ENCODE assay signal across 23 cellular contexts in genomic region chr1:206898909-206899431, GRCh38. TPM values are rescaled to one million over a fixed set of nuclear protein-coding genes. Genes with fewer than 3 reads are reported as not detected.
A peak's percentile ranks its signal among the peaks of the same experiment; 100 is the strongest.
DNase-seq lines count a peak whose midpoint lies in the region; ATAC-seq, FAIRE-seq and TF ChIP-seq lines count a peak whose summit lies in the region.
"Had no signal": no experiment of that assay in that cellular context is flagged by ENCODE, and none has a peak within 500 bp of the region (broad histone marks: within the 10 kb centered on the region; RNA-seq: fewer than 3 reads in every experiment).

No MANE protein-coding gene starts in this region.

- no peak overlapping the region for H4K91ac ChIP-seq in neuronal stem cell (ENCODE audit: low read depth, low read length, poor library complexity)

- H3K27ac Mint-ChIP-seq in activated CD4-positive, alpha-beta T cell treated with anti-CD3 and anti-CD28 coated beads, Interleukin-2, amount 10 ng/mL, durations not matched to agents 24 days and 14 days = peak overlapping the region; percentile 35
- no peak overlapping the region for H3K27ac Mint-ChIP-seq in activated CD4-positive, alpha-beta T cell treated with anti-CD3 and anti-CD28 coated beads, Interleukin-2, amount 10 ng/mL, durations not matched to agents 7 days and 5 days
- H3K27ac Mint-ChIP-seq in astrocyte (ENCODE audit: unreplicated experiment) (peak overlapping the region; percentile 31), type B pancreatic cell (no peak overlapping the region)
- H3K27ac Mint-ChIP-seq: natural killer cell treated with Interleukin-12 subunit alpha and Interleukin-12 subunit beta and Interleukin-15 and Interleukin-18, amount 100 ng/mL, for 72 hours had no signal

- peak overlapping the region; percentile 67 for H2BK5ac ChIP-seq in neuronal stem cell (ENCODE audit: low read length)

- H3K4me3 Mint-ChIP-seq in activated CD4-positive, alpha-beta T cell treated with anti-CD3 and anti-CD28 coated beads, Interleukin-2, amount 10 ng/mL, durations not matched to agents 24 days and 14 days = peak overlapping the region; percentile 35
- no peak overlapping the region for H3K4me3 Mint-ChIP-seq in activated CD4-positive, alpha-beta T cell treated with anti-CD3 and anti-CD28 coated beads, Interleukin-2, amount 10 ng/mL, durations not matched to agents 7 days and 5 days
- H3K4me3 Mint-ChIP-seq in astrocyte (ENCODE audit: unreplicated experiment) = no peak overlapping the region
- H3K4me3 Mint-ChIP-seq in type B pancreatic cell = no peak overlapping the region
- H3K4me3 Mint-ChIP-seq: natural killer cell treated with Interleukin-12 subunit alpha and Interleukin-12 subunit beta and Interleukin-15 and Interleukin-18, amount 100 ng/mL, for 72 hours had no signal

- intact Hi-C loops in activated CD4-positive, alpha-beta T cell treated with anti-CD3 and anti-CD28 coated beads, Interleukin-2, amount 10 ng/mL, durations not matched to agents 24 days and 14 days (cut with micrococcal nuclease) = no loop called here

- no peak overlapping the region for H3K14ac ChIP-seq in neuronal stem cell (ENCODE audit: low read length)

- no peaks in the 10 kb centered on the region for H3K36me3 ChIP-seq in GM23248 (ENCODE audit: low read depth)
- H3K36me3 ChIP-seq in astrocyte (ENCODE audit: insufficient read depth, low read length) = no peaks in the 10 kb centered on the region
- no peaks in the 10 kb centered on the region for H3K36me3 ChIP-seq in neuronal stem cell (replicated peaks in 1 of 2; ENCODE audit: control insufficient read depth in 2 of 2, insufficient read depth in 2 of 2, low read length in 2 of 2)
- H3K36me3 ChIP-seq: prostate gland had no signal

- WGBS in GM23248 (ENCODE audit: low coverage in 1 of 2, low lambda C conversion rate in 2 of 2, missing lambda C conversion rate in 2 of 2), 2 experiments = 83 to 86% methylated on average over 13 of the region's 13 CpGs
- no CpG with 5 or more reads among the region's 13 CpGs for WGBS in neuronal stem cell (ENCODE audit: extremely low coverage in 2 of 2, insufficient read length in 2 of 2, insufficient replicate concordance in 1 of 2), 2 donors

- no peak overlapping the region for H3K4ac ChIP-seq in neuronal stem cell (ENCODE audit: low read length)

- H3K27me3 Mint-ChIP-seq in activated CD4-positive, alpha-beta T cell treated with anti-CD3 and anti-CD28 coated beads, Interleukin-2, amount 10 ng/mL, durations not matched to agents 24 days and 14 days = no peaks in the 10 kb centered on the region
- no peaks in the 10 kb centered on the region for H3K27me3 Mint-ChIP-seq in activated CD4-positive, alpha-beta T cell treated with anti-CD3 and anti-CD28 coated beads, Interleukin-2, amount 10 ng/mL, durations not matched to agents 7 days and 5 days
- H3K27me3 Mint-ChIP-seq in astrocyte (ENCODE audit: low read depth, unreplicated experiment) = peaks cover 17% of the 10 kb centered on the region
- peaks cover 32% of the 10 kb centered on the region for H3K27me3 Mint-ChIP-seq in type B pancreatic cell

- POLR2A ChIA-PET in activated CD4-positive, alpha-beta T cell treated with anti-CD3 and anti-CD28 coated beads, Interleukin-2, amount 10 ng/mL, durations not matched to agents 7 days and 5 days (lab: Charles Lee) = no interaction called here

- ATAC-seq in GM18505 (IDR thresholded peaks at IDR 0.05; ENCODE audit: unreplicated experiment) (no peak), HG03159 (IDR thresholded peaks at IDR 0.05; ENCODE audit: unreplicated experiment) (no peak)
- ATAC-seq: activated CD4-positive, CD25-positive, alpha-beta regulatory T cell treated with anti-CD3 and anti-CD28 coated beads, Interleukin-2, amount 50 U/mL, for 24 hours; natural killer cell treated with Interleukin-12 subunit alpha and Interleukin-12 subunit beta and Interleukin-15 and Interleukin-18, amount 100 ng/mL, for 72 hours had no signal

- H3K9me2 ChIP-seq in GM23248 (ENCODE audit: insufficient read depth) = no peaks in the 10 kb centered on the region

- no peaks in the 10 kb centered on the region for H4K20me1 ChIP-seq in GM23248 (ENCODE audit: insufficient read depth)
- no peaks in the 10 kb centered on the region for H4K20me1 ChIP-seq in astrocyte (ENCODE audit: insufficient read depth, low read length)

- H3K79me2 ChIP-seq in GM23248 (ENCODE audit: insufficient read depth) = no peaks in the 10 kb centered on the region
- no peaks in the 10 kb centered on the region for H3K79me2 ChIP-seq in astrocyte (ENCODE audit: insufficient read depth, low read length)
- H3K79me2 ChIP-seq: hepatocyte had no signal

- H3K9me3 Mint-ChIP-seq in activated CD4-positive, alpha-beta T cell treated with anti-CD3 and anti-CD28 coated beads, Interleukin-2, amount 10 ng/mL, durations not matched to agents 24 days and 14 days = no peaks in the 10 kb centered on the region
- no peaks in the 10 kb centered on the region for H3K9me3 Mint-ChIP-seq in activated CD4-positive, alpha-beta T cell treated with anti-CD3 and anti-CD28 coated beads, Interleukin-2, amount 10 ng/mL, durations not matched to agents 7 days and 5 days
- H3K9me3 Mint-ChIP-seq in astrocyte (ENCODE audit: unreplicated experiment) = no peaks in the 10 kb centered on the region
- H3K9me3 Mint-ChIP-seq in type B pancreatic cell = no peaks in the 10 kb centered on the region
- H3K9me3 Mint-ChIP-seq: natural killer cell treated with Interleukin-12 subunit alpha and Interleukin-12 subunit beta and Interleukin-15 and Interleukin-18, amount 100 ng/mL, for 72 hours had no signal

- peaks cover 12% of the 10 kb centered on the region; the same call in 1 of the 2 replicates for H3F3A ChIP-seq in GM23248 (ENCODE audit: insufficient read depth)

- no peaks in the 10 kb centered on the region for H3K9me3 ChIP-seq in GM23248 (ENCODE audit: low read depth)
- no peaks in the 10 kb centered on the region for H3K9me3 ChIP-seq in astrocyte (ENCODE audit: insufficient read depth, low read depth, low read length)
- H3K9me3 ChIP-seq in neuronal stem cell (replicated peaks in 1 of 2; ENCODE audit: control insufficient read depth in 2 of 2, insufficient read depth in 1 of 2, low read depth in 1 of 2, low read length in 2 of 2) = no peaks in the 10 kb centered on the region
- H3K9me3 ChIP-seq: prostate gland had no signal

- peak overlapping the region; percentile 5 for H3K18ac ChIP-seq in neuronal stem cell (ENCODE audit: low read length)

- peak overlapping the region; percentile 11 for H2AK5ac ChIP-seq in neuronal stem cell (ENCODE audit: low read depth, low read length)

- H3K4me2 ChIP-seq in GM23248 (ENCODE audit: unreplicated experiment) = peak overlapping the region; percentile 72
- peak overlapping the region; percentile 80 for H3K4me2 ChIP-seq in astrocyte (ENCODE audit: low read length)
- no peak overlapping the region for H3K4me2 ChIP-seq in neuronal stem cell (ENCODE audit: insufficient read depth, low read length, poor library complexity, severe bottlenecking)
- H3K4me2 ChIP-seq: hepatocyte had no signal

- H2BK120ac ChIP-seq in neuronal stem cell (ENCODE audit: low read depth, low read length) = no peak overlapping the region

- H3K23ac ChIP-seq in neuronal stem cell (ENCODE audit: low read depth, low read length, poor library complexity) = no peak overlapping the region

- H3K79me1 ChIP-seq in neuronal stem cell (ENCODE audit: low read depth, low read length) = no peaks in the 10 kb centered on the region

- CTCF ChIA-PET in activated CD4-positive, alpha-beta T cell treated with anti-CD3 and anti-CD28 coated beads, Interleukin-2, amount 10 ng/mL, durations not matched to agents 7 days and 5 days (lab: Charles Lee) = interaction anchor here (1.4 to 2.1 kb wide), 3 partner anchors 13 to 37 kb away, joined by 3 to 8 read pairs (median 6); no protein-coding TSS in a partner anchor

- H3K27me3 ChIP-seq in GM23248 (replicated peaks; ENCODE audit: insufficient read depth) (no peaks in the 10 kb centered on the region), astrocyte (ENCODE audit: insufficient read depth, low read length) (no peaks in the 10 kb centered on the region), neuronal stem cell (ENCODE audit: control insufficient read depth in 3 of 3, insufficient read depth in 3 of 3, low read depth in 1 of 3, low read length in 3 of 3) (peaks cover 0 to 3% (median 0%) of the 10 kb centered on the region in 3 experiments)

- no peak for TF ChIP-seq CTCF in astrocyte (IDR thresholded peaks at IDR 0.05; ENCODE audit: insufficient read depth, low read depth, low read length)
- TF ChIP-seq CTCF in type B pancreatic cell (conservative IDR thresholded peaks at IDR 0.05) = no peak

- no peak overlapping the region for H3K4me3 ChIP-seq in GM23248
- H3K4me3 ChIP-seq in astrocyte (ENCODE audit: insufficient read depth, low read depth, low read length) = no peak overlapping the region
- no peak overlapping the region for H3K4me3 ChIP-seq in neuronal stem cell (ENCODE audit: low read length in 2 of 2)
- H3K4me3 ChIP-seq: hepatocyte, prostate gland had no signal

- DNase-seq in activated CD4-positive, alpha-beta T cell treated with anti-CD3 and anti-CD28 coated beads, Interleukin-2, amount 10 ng/mL, durations not matched to agents 24 days and 14 days = no peak
- DNase-seq in activated CD4-positive, alpha-beta T cell treated with anti-CD3 and anti-CD28 coated beads, Interleukin-2, amount 10 ng/mL, durations not matched to agents 7 days and 5 days = no peak
- DNase-seq in GM23248 (no peak), astrocyte (ENCODE audit: low read depth) (no peak), neuronal stem cell (ENCODE audit: low spot score) (no peak), type B pancreatic cell (ENCODE audit: extremely low spot score, unreplicated experiment) (no peak)
- DNase-seq: amygdala; C1 segment of cervical spinal cord; central memory CD4-positive, alpha-beta T cell; DMS153; effector CD4-positive, alpha-beta T cell; NCI-H1092; small intestine; stimulated activated CD4-positive, alpha-beta T cell treated with anti-CD3 and anti-CD28 coated beads, Interleukin-4, amount 100 ng/mL, for 4 hours had no signal

- no peak for FAIRE-seq in astrocyte (lab: Jason Lieb, UNC)
- FAIRE-seq: small intestine had no signal

- peak overlapping the region; percentile 19 for H2BK15ac ChIP-seq in neuronal stem cell (ENCODE audit: low read length)

- H2BK12ac ChIP-seq in neuronal stem cell (ENCODE audit: low read length) = no peak overlapping the region

- H2AFZ ChIP-seq in GM23248 (peak overlapping the region; percentile 56; the same call in 1 of the 2 replicates), astrocyte (ENCODE audit: low read depth, low read length) (peak overlapping the region; percentile 77), neuronal stem cell (ENCODE audit: low read length) (no peak overlapping the region)
- H2AFZ ChIP-seq: hepatocyte had no signal

- no peak overlapping the region for H4K8ac ChIP-seq in neuronal stem cell (ENCODE audit: low read depth, low read length)

- H3K27ac ChIP-seq in GM23248 (peak overlapping the region; percentile 73), astrocyte (ENCODE audit: low read depth, low read length) (no peak overlapping the region), neuronal stem cell (replicated peaks; ENCODE audit: low read length) (no peak overlapping the region)
- H3K27ac ChIP-seq: hepatocyte, prostate gland had no signal

- H3K4me1 ChIP-seq in GM23248 (ENCODE audit: insufficient read depth) = peaks cover 46% of the 10 kb centered on the region
- H3K4me1 ChIP-seq in astrocyte (ENCODE audit: insufficient read depth, low read length) = peaks cover 13% of the 10 kb centered on the region
- H3K4me1 ChIP-seq in neuronal stem cell (ENCODE audit: control insufficient read depth in 2 of 2, insufficient read depth in 1 of 2, low read depth in 1 of 2, low read length in 2 of 2) = peaks cover 0 to 6% of the 10 kb centered on the region in 2 donors
- H3K4me1 ChIP-seq: prostate gland had no signal

- peaks cover 29% of the 10 kb centered on the region for H3K4me1 Mint-ChIP-seq in activated CD4-positive, alpha-beta T cell treated with anti-CD3 and anti-CD28 coated beads, Interleukin-2, amount 10 ng/mL, durations not matched to agents 24 days and 14 days
- peaks cover 22% of the 10 kb centered on the region for H3K4me1 Mint-ChIP-seq in activated CD4-positive, alpha-beta T cell treated with anti-CD3 and anti-CD28 coated beads, Interleukin-2, amount 10 ng/mL, durations not matched to agents 7 days and 5 days
- H3K4me1 Mint-ChIP-seq in astrocyte (ENCODE audit: low read depth, unreplicated experiment) (peaks cover 25% of the 10 kb centered on the region), type B pancreatic cell (ENCODE audit: unreplicated experiment) (peaks cover 10% of the 10 kb centered on the region)

- in situ Hi-C loops in GM23248 (cut with MboI) = no loop called here

- H3K9ac ChIP-seq in GM23248 (peak overlapping the region; percentile 60), astrocyte (ENCODE audit: low read length) (no peak overlapping the region), neuronal stem cell (ENCODE audit: low read depth, low read length, poor library complexity) (no peak overlapping the region)

- no peak for TF ChIP-seq POLR2A in GM18505 (IDR thresholded peaks at IDR 0.05; ENCODE audit: borderline replicate concordance, extremely low read depth, insufficient read depth, insufficient read length)

- H3K36me3 Mint-ChIP-seq in activated CD4-positive, alpha-beta T cell treated with anti-CD3 and anti-CD28 coated beads, Interleukin-2, amount 10 ng/mL, durations not matched to agents 24 days and 14 days (ENCODE audit: low read depth) = peaks cover 24% of the 10 kb centered on the region
- peaks cover 21% of the 10 kb centered on the region for H3K36me3 Mint-ChIP-seq in activated CD4-positive, alpha-beta T cell treated with anti-CD3 and anti-CD28 coated beads, Interleukin-2, amount 10 ng/mL, durations not matched to agents 7 days and 5 days (ENCODE audit: low read depth)
- H3K36me3 Mint-ChIP-seq in astrocyte (ENCODE audit: low read depth, unreplicated experiment) (no peaks in the 10 kb centered on the region), type B pancreatic cell (no peaks in the 10 kb centered on the region)
- H3K36me3 Mint-ChIP-seq: natural killer cell treated with Interleukin-12 subunit alpha and Interleukin-12 subunit beta and Interleukin-15 and Interleukin-18, amount 100 ng/mL, for 72 hours had no signal

RNA-seq across cellular contexts. Expression of gene IL24, which starts 1.7 kb away (rescaled TPM):
- total RNA-seq in activated CD4-positive, alpha-beta T cell treated with anti-CD3 and anti-CD28 coated beads, Interleukin-2, amount 10 ng/mL, durations not matched to agents 24 days and 14 days = 5.1 and 5.9 TPM in 2 replicates
- not detected for total RNA-seq in activated CD4-positive, alpha-beta T cell treated with anti-CD3 and anti-CD28 coated beads, Interleukin-2, amount 10 ng/mL, durations not matched to agents 7 days and 5 days
- 2.4 TPM in 1 of 2 replicates, not detected in the other for total RNA-seq in GM23248 (2014; rRNA removed; shearing (Covaris generic))
- 0.49 and 0.52 TPM in 2 replicates for polyA plus RNA-seq in GM23248 (2016; fragmentation: Nextera tagmentation; extraction: Ambion mirVana)
- total RNA-seq in astrocyte (not detected in 2 replicates), type B pancreatic cell (ENCODE audit: low replicate concordance) (not detected in 2 replicates)
- not detected for polyA plus RNA-seq in neuronal stem cell (2013, experiment 1 of 2)
- polyA plus RNA-seq in neuronal stem cell (2013, experiment 2 of 2) = not detected
- total RNA-seq: A172; hepatocyte; lung microvascular endothelial cell; natural killer cell treated with Interleukin-12 subunit alpha and Interleukin-12 subunit beta and Interleukin-15 and Interleukin-18, amount 100 ng/mL, for 72 hours; prostate gland; temporal lobe had no signal
- polyA plus RNA-seq: hepatocyte had no signal

RNA-seq across cellular contexts. Expression of gene FCMR, which starts 22.8 kb away (rescaled TPM):
- total RNA-seq in activated CD4-positive, alpha-beta T cell treated with anti-CD3 and anti-CD28 coated beads, Interleukin-2, amount 10 ng/mL, durations not matched to agents 24 days and 14 days = 19.6 and 23.2 TPM in 2 replicates
- 100 to 1,000 TPM; 151 to 157 TPM for total RNA-seq in activated CD4-positive, alpha-beta T cell treated with anti-CD3 and anti-CD28 coated beads, Interleukin-2, amount 10 ng/mL, durations not matched to agents 7 days and 5 days
- total RNA-seq in GM23248 (2014; rRNA removed; shearing (Covaris generic)) = 1.2 TPM in 1 of 2 replicates, not detected in the other
- 0.94 and 2.3 TPM in 2 replicates for polyA plus RNA-seq in GM23248 (2016; fragmentation: Nextera tagmentation; extraction: Ambion mirVana)
- 0.55 and 0.73 TPM in 2 replicates for total RNA-seq in astrocyte
- not detected for polyA plus RNA-seq in neuronal stem cell (2013, experiment 1 of 2)
- polyA plus RNA-seq in neuronal stem cell (2013, experiment 2 of 2) = 0.03 TPM
- total RNA-seq in type B pancreatic cell (ENCODE audit: low replicate concordance) = 0.58 and 0.81 TPM in 2 replicates
- total RNA-seq: lung microvascular endothelial cell had no signal

RNA-seq across cellular contexts. Expression of gene IL20, which starts 33.5 kb away (rescaled TPM):
- total RNA-seq in activated CD4-positive, alpha-beta T cell treated with anti-CD3 and anti-CD28 coated beads, Interleukin-2, amount 10 ng/mL, durations not matched to agents 24 days and 14 days = not detected in 2 replicates
- not detected for total RNA-seq in activated CD4-positive, alpha-beta T cell treated with anti-CD3 and anti-CD28 coated beads, Interleukin-2, amount 10 ng/mL, durations not matched to agents 7 days and 5 days
- total RNA-seq in GM23248 (2014; rRNA removed; shearing (Covaris generic)) = 0.25 TPM in 1 of 2 replicates, not detected in the other
- not detected in 2 replicates for polyA plus RNA-seq in GM23248 (2016; fragmentation: Nextera tagmentation; extraction: Ambion mirVana)
- total RNA-seq in astrocyte (not detected in 2 replicates), type B pancreatic cell (ENCODE audit: low replicate concordance) (not detected in 2 replicates)
- polyA plus RNA-seq in neuronal stem cell (2013, experiment 1 of 2) = not detected
- not detected for polyA plus RNA-seq in neuronal stem cell (2013, experiment 2 of 2)
- total RNA-seq: A172; hepatocyte; lung microvascular endothelial cell; natural killer cell treated with Interleukin-12 subunit alpha and Interleukin-12 subunit beta and Interleukin-15 and Interleukin-18, amount 100 ng/mL, for 72 hours; prostate gland; temporal lobe had no signal
- polyA plus RNA-seq: hepatocyte, small intestine had no signal

RNA-seq across cellular contexts. Expression of gene PIGR, which starts 47.3 kb away (rescaled TPM):
- total RNA-seq in activated CD4-positive, alpha-beta T cell treated with anti-CD3 and anti-CD28 coated beads, Interleukin-2, amount 10 ng/mL, durations not matched to agents 24 days and 14 days = 0.07 TPM in 1 of 2 replicates, not detected in the other
- not detected for total RNA-seq in activated CD4-positive, alpha-beta T cell treated with anti-CD3 and anti-CD28 coated beads, Interleukin-2, amount 10 ng/mL, durations not matched to agents 7 days and 5 days
- not detected in 2 replicates for total RNA-seq in GM23248 (2014; rRNA removed; shearing (Covaris generic))
- polyA plus RNA-seq in GM23248 (2016; fragmentation: Nextera tagmentation; extraction: Ambion mirVana) = not detected in 2 replicates
- total RNA-seq in astrocyte = not detected in 2 replicates
- not detected for polyA plus RNA-seq in neuronal stem cell (2013, experiment 1 of 2)
- polyA plus RNA-seq in neuronal stem cell (2013, experiment 2 of 2) = not detected
- total RNA-seq in type B pancreatic cell (ENCODE audit: low replicate concordance) = 16.9 and 30.1 TPM in 2 replicates
- total RNA-seq: A172, lung microvascular endothelial cell had no signal

Comparison
In these comparisons a context has a peak if more than half of its experiments do, and no peak if none do; other contexts are left out.
1. H3K27ac Mint-ChIP-seq: peak in activated CD4-positive, alpha-beta T cell treated with anti-CD3 and anti-CD28 coated beads, Interleukin-2, amount 10 ng/mL, durations not matched to agents 24 days and 14 days (single experiment) and astrocyte (single experiment); none in activated CD4-positive, alpha-beta T cell treated with anti-CD3 and anti-CD28 coated beads, Interleukin-2, amount 10 ng/mL, durations not matched to agents 7 days and 5 days (single experiment) and type B pancreatic cell (single experiment).